ENCODE assay signal across 9 cellular contexts in the genomic region with DNA sequence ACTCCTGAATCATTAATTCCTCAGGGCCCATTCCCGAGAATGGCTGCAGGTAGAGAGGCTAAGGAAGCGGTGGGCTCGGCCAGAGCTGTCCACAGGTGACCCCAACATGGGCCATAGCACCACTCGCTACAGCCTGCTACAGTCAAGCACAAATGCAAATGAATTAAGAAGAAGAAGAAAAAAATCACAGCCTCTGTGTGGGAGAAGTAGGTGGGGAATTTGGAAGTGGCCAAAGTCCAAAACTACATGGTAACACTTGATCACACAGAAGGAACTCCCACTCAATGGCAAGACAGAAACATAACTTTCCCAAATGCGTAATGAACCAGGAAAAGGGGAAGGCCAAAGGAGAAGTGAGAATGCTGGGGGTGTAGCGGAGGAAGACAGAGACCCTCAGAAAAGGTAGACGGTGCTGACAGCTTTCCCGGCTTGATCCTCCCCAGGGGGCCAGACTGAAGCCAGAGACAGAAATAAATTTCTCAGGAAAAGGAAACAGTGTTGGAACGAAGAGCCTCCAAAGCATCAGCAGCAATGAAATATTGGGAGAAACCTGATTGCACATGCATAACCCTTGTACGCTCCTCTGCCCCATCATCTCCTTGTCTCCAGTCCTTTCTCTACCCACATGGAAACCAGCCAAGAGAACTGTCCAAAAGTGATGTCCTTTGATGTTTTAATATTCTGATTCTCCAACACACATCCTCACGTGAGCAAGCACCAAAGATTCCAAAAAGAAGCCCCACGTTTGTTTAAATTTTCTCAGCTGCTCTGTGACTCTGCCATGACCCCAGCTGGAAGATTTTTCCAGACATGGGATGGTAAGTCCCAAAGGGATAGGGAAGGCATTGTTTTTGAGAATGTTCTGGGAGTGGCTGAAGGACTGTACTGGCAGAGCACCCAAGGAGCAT.
A peak's percentile ranks its signal among the peaks of the same experiment; 100 is the strongest.
DNase-seq lines count a peak whose midpoint lies in the region; ATAC-seq and TF ChIP-seq lines count a peak whose summit lies in the region.
"Had no signal": no experiment of that assay in that cellular context is flagged by ENCODE, and none has a peak within 500 bp of the region (broad histone marks: within the 10 kb centered on the region; RNA-seq: fewer than 3 reads in every experiment).

No MANE protein-coding gene starts in this region.

- peaks cover 43 to 89% (median 87%) of the 10 kb centered on the region in 7 donors for H3K4me1 Mint-ChIP-seq in naive thymus-derived CD4-positive, alpha-beta T cell
- H3K4me1 Mint-ChIP-seq in H9: peaks cover 28 to 51% of the 10 kb centered on the region in 2 experiments

- no peak overlapping the region for H3T11ph ChIP-seq in H9 (ENCODE audit: low read length)

- WGBS in adipose tissue, 3 donors: 49 to 74% (median 51%) methylated on average over 12 of the region's 12 CpGs
- WGBS in H9 (ENCODE audit: extremely low coverage, insufficient read length, low lambda C conversion rate): no CpG with 5 or more reads among the region's 12 CpGs

- no peaks in the 10 kb centered on the region for H4K20me1 ChIP-seq in H9 (ENCODE audit: control insufficient read depth, insufficient read depth, insufficient read length)

- no peak overlapping the region for H3K56ac ChIP-seq in H9 (ENCODE audit: insufficient read length, low read depth, low read length)

- H2BK15ac ChIP-seq in H9 (ENCODE audit: low read depth, low read length): no peak overlapping the region

- H3K36me3 Mint-ChIP-seq in naive thymus-derived CD4-positive, alpha-beta T cell: peaks cover 1 to 61% (median 31%) of the 10 kb centered on the region in 5 donors
- H3K36me3 Mint-ChIP-seq in H9 (ENCODE audit: insufficient read depth in 1 of 3, low read depth in 3 of 3): peaks cover 0 to 2% (median under 1%) of the 10 kb centered on the region in 3 experiments; a peak in 3 of 7 replicates

- no peak overlapping the region for H4K91ac ChIP-seq in H9 (ENCODE audit: insufficient read length, low read depth, low read length)

- H3K27me3 Mint-ChIP-seq in naive thymus-derived CD4-positive, alpha-beta T cell: no peaks in the 10 kb centered on the region
- peaks cover 2% of the 10 kb centered on the region; the same call in 1 of the 2 replicates for H3K27me3 Mint-ChIP-seq in H9 (ENCODE audit: low read depth)

- ATAC-seq in naive thymus-derived CD4-positive, alpha-beta T cell: peak; percentile 10

- CTCF ChIA-PET in HEK293 (lab: Yijun Ruan, JAX): interaction anchor here (0.6 kb wide), 1 partner anchor 139 kb away, joined by 3 read pairs; no protein-coding TSS in a partner anchor
- CTCF ChIA-PET in naive thymus-derived CD4-positive, alpha-beta T cell (lab: Charles Lee): no interaction called here

- H3K27ac ChIP-seq in HEK293 (ENCODE audit: extremely low read depth, low read depth, low read length) (no peak overlapping the region), adipose tissue (ENCODE audit: low read depth, low read length) (peak overlapping the region; percentile 45), H9 (ENCODE audit: insufficient read length, low read depth, low read length) (no peak overlapping the region)
- H3K27ac ChIP-seq in naive thymus-derived CD4-positive, alpha-beta T cell (ENCODE audit: low read depth, low read length): no peak overlapping the region

- H2BK20ac ChIP-seq in H9 (ENCODE audit: low read depth, low read length, poor library complexity, severe bottlenecking): no peak overlapping the region

- POLR2A ChIA-PET in HEK293 (lab: Yijun Ruan, JAX): no interaction called here
- POLR2A ChIA-PET in naive thymus-derived CD4-positive, alpha-beta T cell (lab: Charles Lee): interaction anchor here (0.8 to 1.0 kb wide), 2 partner anchors 140 to 143 kb away, joined by 3 read pairs; no protein-coding TSS in a partner anchor

- H3K9me3 ChIP-seq in HEK293 (ENCODE audit: control insufficient read depth, insufficient read depth, low read depth, low read length) (no peaks in the 10 kb centered on the region), H9 (ENCODE audit: control insufficient read depth, low read depth, low read length) (no peaks in the 10 kb centered on the region)
- H3K9me3 ChIP-seq in naive thymus-derived CD4-positive, alpha-beta T cell (ENCODE audit: control insufficient read depth in 2 of 3, low read length in 3 of 3): no peaks in the 10 kb centered on the region

- DNase-seq in COLO829 (ENCODE audit: low spot score) (peak; percentile 6), H9 (no peak), NCI-H1417 treated with DMSO at 0.1 percent for 48 hours (lab: John Stamatoyannopoulos, UW) (no peak), NCI-H1092 (lab: John Stamatoyannopoulos, UW) (no peak), middle frontal gyrus (ENCODE audit: extremely low spot score, low spot score) (no peak)
- DNase-seq in naive thymus-derived CD4-positive, alpha-beta T cell: no peak
- DNase-seq: effector CD4-positive, alpha-beta T cell had no signal

- no peak overlapping the region for H2BK12ac ChIP-seq in H9 (ENCODE audit: insufficient read length, low read depth, low read length)

- no peak overlapping the region for H3K9ac ChIP-seq in H9 (ENCODE audit: extremely low read depth, insufficient read length, low read length)

- no peak overlapping the region for H3K18ac ChIP-seq in H9 (ENCODE audit: insufficient read length, low read depth, low read length)

- no peak for TF ChIP-seq CTCF in HEK293 (tag by site-specific recombination; IDR thresholded peaks at IDR 0.05)
- no peak for TF ChIP-seq CTCF in H9 (conservative IDR thresholded peaks at IDR 0.05)

- H4K8ac ChIP-seq in H9 (replicated peaks; ENCODE audit: insufficient read length, low read depth, low read length): no peak overlapping the region

- H2BK5ac ChIP-seq in H9 (ENCODE audit: insufficient read length, low read length): no peak overlapping the region

- H3K27ac Mint-ChIP-seq in naive thymus-derived CD4-positive, alpha-beta T cell: peak overlapping the region; percentile 21 to 91 (median 83)
- 0 out of 7 replicates have a peak overlapping the region, but pooled peaks of 1 of the 3 experiments have one; percentile 8 for H3K27ac Mint-ChIP-seq in H9

- intact Hi-C loops in naive thymus-derived CD4-positive, alpha-beta T cell (cut with micrococcal nuclease): loop anchor here (5.0 to 10.0 kb wide), 2 partner anchors 35 to 768 kb away; partner anchors contain the start of genes BTD (in 1 of the 2) and HACL1 (in 1 of the 2)

- H3K23me2 ChIP-seq in H9 (ENCODE audit: insufficient read length, low read depth, low read length, poor library complexity, severe bottlenecking): no peaks in the 10 kb centered on the region

- H3K4me1 ChIP-seq in HEK293 (ENCODE audit: control insufficient read depth, insufficient read depth, low read length): no peaks in the 10 kb centered on the region
- peaks cover 12 to 46% of the 10 kb centered on the region in 2 donors for H3K4me1 ChIP-seq in naive thymus-derived CD4-positive, alpha-beta T cell (ENCODE audit: control insufficient read depth in 2 of 2, insufficient read depth in 2 of 2, low read length in 2 of 2)
- peaks cover 4% of the 10 kb centered on the region for H3K4me1 ChIP-seq in H9 (ENCODE audit: insufficient read depth, low read length)

- H3K9me3 Mint-ChIP-seq in naive thymus-derived CD4-positive, alpha-beta T cell: peaks cover 0 to 1% (median 0%) of the 10 kb centered on the region in 11 donors
- H3K9me3 Mint-ChIP-seq in H9: no peaks in the 10 kb centered on the region

- no peak overlapping the region for H2BK120ac ChIP-seq in H9 (ENCODE audit: low read depth, low read length, poor library complexity, severe bottlenecking)

- peak overlapping the region in 6 of 10 donors; percentile 18 to 85 (median 48) for H3K4me3 Mint-ChIP-seq in naive thymus-derived CD4-positive, alpha-beta T cell
- no peak overlapping the region for H3K4me3 Mint-ChIP-seq in H9

- H3K4me2 ChIP-seq in H9 (ENCODE audit: insufficient read depth, insufficient read length, low read length): no peak overlapping the region

- H3K4me3 ChIP-seq in HEK293 (ENCODE audit: low read depth, low read length): no peak overlapping the region
- H3K4me3 ChIP-seq in naive thymus-derived CD4-positive, alpha-beta T cell (ENCODE audit: low read length): no peak overlapping the region

- no peak overlapping the region for H2AFZ ChIP-seq in H9 (ENCODE audit: low read length)

- H2AK5ac ChIP-seq in H9 (ENCODE audit: insufficient read length, low read length): no peak overlapping the region

- peaks cover 0 to 2% of the 10 kb centered on the region in 2 experiments; a peak in 1 of 3 replicates for H3K36me3 ChIP-seq in HEK293 (ENCODE audit: control insufficient read depth in 2 of 2, insufficient read depth in 1 of 2, low read length in 2 of 2)
- H3K36me3 ChIP-seq in naive thymus-derived CD4-positive, alpha-beta T cell (ENCODE audit: control insufficient read depth in 2 of 3, insufficient read depth in 3 of 3, low read length in 3 of 3): peaks cover 0 to 27% (median 0%) of the 10 kb centered on the region in 3 experiments

- H3K79me2 ChIP-seq in H9 (ENCODE audit: insufficient read depth, low read length): no peaks in the 10 kb centered on the region

- H3K23ac ChIP-seq in H9 (ENCODE audit: insufficient read length, low read depth, low read length): no peak overlapping the region

- H3K27me3 ChIP-seq in naive thymus-derived CD4-positive, alpha-beta T cell (ENCODE audit: control insufficient read depth in 2 of 2, insufficient read depth in 2 of 2, low read length in 2 of 2): no peaks in the 10 kb centered on the region
- H3K27me3 ChIP-seq in H9 (ENCODE audit: insufficient read depth, low read length): no peaks in the 10 kb centered on the region

- H4K5ac ChIP-seq in H9 (ENCODE audit: insufficient read length, low read depth, low read length): no peak overlapping the region

- no peak overlapping the region for H3K14ac ChIP-seq in H9 (ENCODE audit: insufficient read depth, low read length)

- no peak overlapping the region for H3K4ac ChIP-seq in H9 (ENCODE audit: low read depth, low read length)

- H3K79me1 ChIP-seq in H9 (ENCODE audit: insufficient read depth, low read depth, low read length, poor library complexity, severe bottlenecking): no peaks in the 10 kb centered on the region

TF ChIP-seq in HEK293, 187 proteins besides CTCF, POLR2A, EP300 and RAD21:
- TF ChIP-seq ZFHX2 (tag by site-specific recombination; conservative IDR thresholded peaks at IDR 0.05) (peak; percentile 48), EGR2 (tag by site-specific recombination; IDR thresholded peaks at IDR 0.05; ENCODE audit: low read depth) (peak; percentile 58), ZNF670 (tag by site-specific recombination; IDR thresholded peaks at IDR 0.05; ENCODE audit: low read depth) (no peak)

Comparison
In these comparisons a context has a peak if more than half of its experiments do, and no peak if none do; other contexts are left out.
1. H3K4me3 Mint-ChIP-seq: peak in naive thymus-derived CD4-positive, alpha-beta T cell (6 of 10); none in H9 (0 of 2).